ENCODE assay signal across 3 cellular contexts in the genomic region with DNA sequence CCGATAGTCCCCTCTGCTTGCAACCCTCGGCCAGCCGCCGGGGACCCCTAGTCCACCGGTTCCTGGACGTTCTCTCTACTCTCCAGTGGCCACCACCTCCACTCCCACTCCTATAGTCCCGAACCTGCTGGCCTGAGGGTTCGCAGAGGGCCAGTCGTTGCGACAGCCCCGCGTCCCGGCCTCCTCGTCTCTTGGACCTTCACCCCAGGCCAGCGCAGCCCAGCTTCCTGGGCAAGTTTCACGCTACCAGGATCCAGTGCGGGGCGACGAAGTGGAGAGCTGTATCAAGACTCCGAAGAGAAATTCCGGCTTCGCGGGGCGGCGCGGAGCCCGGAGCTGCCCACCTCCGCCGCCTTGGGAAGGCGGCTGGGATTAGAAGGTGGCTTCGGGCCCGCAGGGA. TPM values are rescaled to one million over a fixed set of nuclear protein-coding genes. Genes with fewer than 3 reads are reported as not detected.
"Had no signal": no experiment of that assay in that cellular context is flagged by ENCODE, and none has a peak within 500 bp of the region (broad histone marks: within the 10 kb centered on the region; RNA-seq: fewer than 3 reads in every experiment).

No MANE protein-coding gene starts in this region.

RNA-seq across cellular contexts. Expression of a gene that starts 5.1 kb away (rescaled TPM):
- total RNA-seq: HT1080, LHCN-M2, PC-3 had no signal
